Comparison of ENCODE assay signal across 15 cellular contexts in the genomic region with DNA sequence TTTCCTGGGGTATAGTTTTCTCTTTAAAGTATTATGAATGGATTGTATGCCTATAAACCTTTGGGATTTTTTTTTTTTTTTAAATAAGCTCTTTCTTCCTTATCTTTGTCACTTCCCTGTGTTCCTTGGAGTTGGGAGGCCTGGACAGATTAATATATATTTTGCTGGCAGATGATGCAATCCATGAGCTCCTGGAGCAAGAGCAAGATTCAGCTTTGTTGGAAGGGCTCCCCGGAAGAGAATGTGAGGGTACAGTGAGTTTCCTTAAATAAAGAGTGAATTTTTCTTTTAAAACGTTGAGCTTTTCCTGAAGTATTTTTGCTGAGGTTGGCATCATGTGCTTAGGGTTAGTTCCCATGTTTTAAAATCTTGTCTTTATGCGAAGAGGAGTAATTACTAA.
DNase-seq lines count a peak whose midpoint lies in the region; ATAC-seq and TF ChIP-seq lines count a peak whose summit lies in the region.
"Had no signal": no experiment of that assay in that cellular context is flagged by ENCODE, and none has a peak within 500 bp of the region (broad histone marks: within the 10 kb centered on the region; RNA-seq: fewer than 3 reads in every experiment).

No MANE protein-coding gene starts in this region.

- H3K9me2 ChIP-seq in GM23248 (ENCODE audit: insufficient read depth) (no peaks in the 10 kb centered on the region), hepatocyte (replicated peaks; ENCODE audit: insufficient read depth) (no peaks in the 10 kb centered on the region)

- H2AFZ ChIP-seq in GM23248: peak overlapping the region; percentile 25
- H2AFZ ChIP-seq in hepatocyte: peak overlapping the region; percentile 30

- H3K4me1 ChIP-seq in GM23248 (ENCODE audit: insufficient read depth): no peaks in the 10 kb centered on the region
- H3K4me1 ChIP-seq in hepatocyte (ENCODE audit: insufficient read depth): no peaks in the 10 kb centered on the region

- TF ChIP-seq CTCF in cardiac fibroblast (IDR thresholded peaks at IDR 0.05; ENCODE audit: low read depth, low read length) (no peak), hepatocyte (IDR thresholded peaks at IDR 0.05; ENCODE audit: poor library complexity) (no peak), type B pancreatic cell (conservative IDR thresholded peaks at IDR 0.05) (no peak)

- ATAC-seq in GM21447 (IDR thresholded peaks at IDR 0.05; ENCODE audit: unreplicated experiment): no peak

- H3K4me2 ChIP-seq in GM23248 (ENCODE audit: unreplicated experiment): no peak overlapping the region
- no peak overlapping the region for H3K4me2 ChIP-seq in hepatocyte
- H3K4me2 ChIP-seq: KMS-11 had no signal

- no peaks in the 10 kb centered on the region for H3K4me1 Mint-ChIP-seq in type B pancreatic cell (ENCODE audit: unreplicated experiment)

- peak; percentile 24 for DNase-seq in GM23248
- DNase-seq in OCI-M1 (lab: John Stamatoyannopoulos, UW): peak; percentile 56
- peak; percentile 9 to 29 for DNase-seq in cardiac fibroblast (ENCODE audit: low read depth in 2 of 2)
- no peak for DNase-seq in hepatocyte (ENCODE audit: low spot score)
- no peak for DNase-seq in SIG-M5 (lab: John Stamatoyannopoulos, UW)
- no peak for DNase-seq in type B pancreatic cell (ENCODE audit: extremely low spot score, unreplicated experiment)
- no peak for DNase-seq in NCI-H345 treated with DMSO at 0.1 percent for 48 hours (lab: John Stamatoyannopoulos, UW; ENCODE audit: unreplicated experiment)
- DNase-seq: MG63; NCI-H1092 treated with DMSO at 0.1 percent for 48 hours; NCI-H2081 treated with DMSO at 0.1 percent for 48 hours; NCI-H526; NK-92 treated with Interleukin-12 subunit alpha and Interleukin-12 subunit beta, amount 100 ng/mL, for 24 hours; RPMI8226 had no signal

- H3K79me2 ChIP-seq in GM23248 (ENCODE audit: insufficient read depth) (no peaks in the 10 kb centered on the region), hepatocyte (no peaks in the 10 kb centered on the region)

- H3K27ac Mint-ChIP-seq in type B pancreatic cell: no peak overlapping the region

- H3K27ac ChIP-seq in GM23248 (no peak overlapping the region), hepatocyte (no peak overlapping the region)
- H3K27ac ChIP-seq: KMS-11 had no signal

- H3F3A ChIP-seq in GM23248 (ENCODE audit: insufficient read depth): no peaks in the 10 kb centered on the region

- H3K27me3 ChIP-seq in GM23248 (replicated peaks; ENCODE audit: insufficient read depth) (0 out of 2 replicates have a peak, but pooled peaks cover 2% of the 10 kb centered on the region), hepatocyte (no peaks in the 10 kb centered on the region)
- H3K27me3 ChIP-seq: MG63 had no signal

- in situ Hi-C loops in GM23248 (cut with MboI): no loop called here

- no peaks in the 10 kb centered on the region for H3K9me3 ChIP-seq in GM23248 (ENCODE audit: low read depth)
- no peaks in the 10 kb centered on the region for H3K9me3 ChIP-seq in hepatocyte (ENCODE audit: low read depth)
- H3K9me3 ChIP-seq: MG63 had no signal

- no peak overlapping the region for H3K4me3 Mint-ChIP-seq in type B pancreatic cell

- H3K4me3 ChIP-seq in GM23248 (no peak overlapping the region), cardiac fibroblast (replicated peaks in 1 of 2; ENCODE audit: low read depth in 2 of 2, low read length in 2 of 2) (no peak overlapping the region), hepatocyte (no peak overlapping the region)
- H3K4me3 ChIP-seq: MG63 had no signal

- H4K20me1 ChIP-seq in GM23248 (ENCODE audit: insufficient read depth) (no peaks in the 10 kb centered on the region), hepatocyte (ENCODE audit: insufficient read depth, poor library complexity, severe bottlenecking) (no peaks in the 10 kb centered on the region)

- H3K9me3 Mint-ChIP-seq in type B pancreatic cell: no peaks in the 10 kb centered on the region

- no peaks in the 10 kb centered on the region for H3K36me3 Mint-ChIP-seq in type B pancreatic cell

- H3K9ac ChIP-seq in GM23248: no peak overlapping the region
- H3K9ac ChIP-seq: KMS-11 had no signal

- no peaks in the 10 kb centered on the region for H3K27me3 Mint-ChIP-seq in type B pancreatic cell

- 44 to 52% methylated on average over 3 of the region's 3 CpGs for WGBS in GM23248 (ENCODE audit: low coverage in 1 of 2, low lambda C conversion rate in 2 of 2, missing lambda C conversion rate in 2 of 2), 2 experiments
- WGBS in hepatocyte (ENCODE audit: low lambda C conversion rate, missing lambda C conversion rate): 76% methylated on average over 3 of the region's 3 CpGs

- H3K36me3 ChIP-seq in GM23248 (ENCODE audit: low read depth): no peaks in the 10 kb centered on the region
- no peaks in the 10 kb centered on the region for H3K36me3 ChIP-seq in hepatocyte (replicated peaks; ENCODE audit: insufficient read depth, low read depth)
- H3K36me3 ChIP-seq: MG63 had no signal

Comparison
In these comparisons a context has a peak if more than half of its experiments do, and no peak if none do; other contexts are left out.
1. DNase-seq: peak in GM23248 (single experiment), OCI-M1 (single experiment) and cardiac fibroblast (2 of 2); none in hepatocyte (single experiment), SIG-M5 (single experiment), type B pancreatic cell (single experiment) and NCI-H345 treated with DMSO at 0.1 percent for 48 hours (single experiment).